In the genomic region with DNA sequence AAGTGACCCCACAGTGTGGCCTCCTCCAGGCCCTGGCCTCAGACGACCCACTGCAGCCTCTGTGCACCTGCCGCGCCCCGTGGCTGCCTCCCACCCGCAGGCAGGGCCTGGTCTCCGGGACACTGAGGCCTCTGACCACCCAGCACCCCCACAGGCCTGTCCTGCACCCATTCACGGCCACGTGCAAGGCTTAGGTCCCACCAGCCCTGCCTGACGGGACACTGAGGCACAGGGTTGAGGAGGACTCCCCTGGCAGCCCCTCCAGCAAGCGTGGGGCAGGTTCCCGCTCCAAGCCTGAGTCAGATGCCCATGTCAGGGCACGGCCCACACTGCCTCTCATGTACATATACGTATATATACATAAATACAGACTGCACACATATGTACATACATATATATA, we compare ENCODE assay signal across 20 cellular contexts.
"Had no signal": no experiment of that assay in that cellular context is flagged by ENCODE, and none has a peak within 500 bp of the region (broad histone marks: within the 10 kb centered on the region; RNA-seq: fewer than 3 reads in every experiment).

No MANE protein-coding gene starts in this region.

- DNase-seq: activated CD4-positive, alpha-beta T cell treated with anti-CD3 and anti-CD28 coated beads for 1 hour; activated CD4-positive, alpha-beta T cell treated with anti-CD3 and anti-CD28 coated beads, Interleukin-2, amount 50 U/mL, for 48 hours; activated gamma-delta T cell; central memory CD4-positive, alpha-beta T cell; effector CD8-positive, alpha-beta T cell; foreskin melanocyte; immature natural killer cell; naive B cell; stimulated activated CD4-positive, alpha-beta T cell treated with anti-CD3 and anti-CD28 coated beads, Interleukin-2, amount 100 ng/mL, for 48 hours; stimulated activated naive CD4-positive, alpha-beta T cell treated with Interleukin-2 at 50 U/mL for 16 hours; substantia nigra; T-cell; T1000 had no signal

- H3K9ac ChIP-seq: SK-N-SH had no signal

- H3K4me1 Mint-ChIP-seq: T-cell had no signal

- ATAC-seq: left colon, T-cell had no signal

- H3K27me3 Mint-ChIP-seq: brain, naive B cell, T-cell had no signal

- H3K9me3 ChIP-seq: neutrophil, SK-N-SH, tibial nerve had no signal

- H3K36me3 Mint-ChIP-seq: naive B cell had no signal

- H3K27ac ChIP-seq: neutrophil, tibial nerve had no signal

- H3K27me3 ChIP-seq: neutrophil, tibial nerve had no signal

- H3K27ac Mint-ChIP-seq: brain, immature natural killer cell, T-cell had no signal

- H3K4me3 Mint-ChIP-seq: brain, immature natural killer cell, naive B cell, T-cell had no signal

- H3K4me3 ChIP-seq: lung, tibial nerve had no signal

- H3K9me3 Mint-ChIP-seq: activated naive CD4-positive, alpha-beta T cell treated with anti-CD3 and anti-CD28 coated beads, Interleukin-2, amount 50 U/mL, for 72 hours; brain; immature natural killer cell; naive B cell; T-cell had no signal

- H3K4me2 ChIP-seq: SK-N-SH had no signal
